ENCODE assay signal across 9 cellular contexts in the genomic region with DNA sequence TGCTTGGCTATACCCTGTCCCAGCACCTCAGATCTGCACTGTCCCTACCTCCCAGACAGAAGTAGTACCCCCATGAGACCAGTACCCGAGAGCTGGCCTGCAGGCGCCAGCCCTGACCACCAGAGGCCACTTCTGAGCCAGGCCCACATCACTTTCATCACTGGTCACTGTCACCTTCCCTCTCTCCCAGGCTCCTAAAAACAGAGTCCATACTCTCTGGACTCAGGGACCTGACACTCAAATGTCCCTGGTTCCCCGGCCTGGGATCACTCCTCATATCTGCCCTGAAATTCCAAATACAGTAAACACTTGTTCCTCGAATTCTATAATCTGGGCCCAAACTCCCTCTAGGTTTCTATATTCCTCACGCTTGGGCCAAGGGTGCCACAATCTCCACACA. TPM values are rescaled to one million over a fixed set of nuclear protein-coding genes. Genes with fewer than 3 reads are reported as not detected.
DNase-seq lines count a peak whose midpoint lies in the region; ATAC-seq, FAIRE-seq and TF ChIP-seq lines count a peak whose summit lies in the region.
"Had no signal": no experiment of that assay in that cellular context is flagged by ENCODE, and none has a peak within 500 bp of the region (broad histone marks: within the 10 kb centered on the region; RNA-seq: fewer than 3 reads in every experiment).

No MANE protein-coding gene starts in this region.

- H3K36me3 ChIP-seq in pancreas: peaks cover 0 to 4% (median 0%) of the 10 kb centered on the region in 3 donors

- peak; percentile 6 for DNase-seq in NCI-H345 (lab: John Stamatoyannopoulos, UW)
- no peak for DNase-seq in NCI-H345 treated with DMSO at 0.1 percent for 48 hours (lab: John Stamatoyannopoulos, UW; ENCODE audit: unreplicated experiment)
- DNase-seq in NCI-H69 (lab: John Stamatoyannopoulos, UW): peak; percentile 25
- peak; percentile 29 for DNase-seq in choroid plexus epithelial cell (ENCODE audit: low read depth)
- DNase-seq in pancreas: peak in 1 of 6 donors; percentile 13
- no peak for DNase-seq in OCI-M2 (lab: John Stamatoyannopoulos, UW; ENCODE audit: unreplicated experiment)

- FAIRE-seq in pancreas (lab: Jason Lieb, UNC): no peak

- intact Hi-C loops in pancreas (cut with DNase I): loop anchor here in 1 of 3 donors (10.0 kb wide), 1 partner anchor 61 kb away; no protein-coding TSS in a partner anchor

- peaks cover 0 to 9% (median 9%) of the 10 kb centered on the region in 3 donors for H3K4me1 ChIP-seq in pancreas

- no peak overlapping the region for H3K4me3 ChIP-seq in choroid plexus epithelial cell (ENCODE audit: low read depth, low read length)
- H3K4me3 ChIP-seq in pancreas: no peak overlapping the region

- no peaks in the 10 kb centered on the region for H3K9me3 ChIP-seq in pancreas

- ATAC-seq in pancreas: peak in 2 of 4 donors; percentile 23 to 35
- no peak for ATAC-seq in HG03342 (IDR thresholded peaks at IDR 0.05; ENCODE audit: unreplicated experiment)
- no peak for ATAC-seq in HG02885 (IDR thresholded peaks at IDR 0.05; ENCODE audit: poor library complexity, unreplicated experiment)

- WGBS in pancreas, 2 donors: 66 to 69% methylated on average over 5 of the region's 5 CpGs

- H3K27ac ChIP-seq in pancreas: no peak overlapping the region

- TF ChIP-seq CTCF in choroid plexus epithelial cell (conservative IDR thresholded peaks at IDR 0.05; ENCODE audit: low read depth, low read length) (peak; percentile 88), pancreas (IDR thresholded peaks at IDR 0.05) (peak; percentile 14 to 53 (median 38))

- H3K27me3 ChIP-seq in pancreas: no peaks in the 10 kb centered on the region

RNA-seq across cellular contexts. Expression of gene TMEM53, which starts 18.7 kb away (rescaled TPM):
- total RNA-seq in pancreas: 1 to 10 TPM; 2.6 to 5.4 (median 3.7) TPM
- 10 to 100 TPM in 1 of 2 donors, 1 to 10 TPM in 1; 5.5 to 10.4 TPM for polyA plus RNA-seq in pancreas

RNA-seq across cellular contexts. Expression of gene ARMH1, which starts 18.9 kb away (rescaled TPM):
- 1 to 10 TPM in 3 of 6 donors, under 1 TPM in 3; 0.42 to 2.9 (median 1.1) TPM for total RNA-seq in pancreas
- 10 to 100 TPM in 1 of 2 donors, 1 to 10 TPM in 1; 5.6 to 10.7 TPM for polyA plus RNA-seq in pancreas
- total RNA-seq: pulmonary artery endothelial cell had no signal

Comparison
In these comparisons a context has a peak if more than half of its experiments do, and no peak if none do; other contexts are left out.
1. DNase-seq: peak in NCI-H345 (single experiment), NCI-H69 (single experiment) and choroid plexus epithelial cell (single experiment); none in NCI-H345 treated with DMSO at 0.1 percent for 48 hours (single experiment) and OCI-M2 (single experiment).